13 cellular contexts compared by ENCODE assay signal in genomic region chr9:77725051-77725702, GRCh38.
"Had no signal": no experiment of that assay in that cellular context is flagged by ENCODE, and none has a peak within 500 bp of the region (broad histone marks: within the 10 kb centered on the region; RNA-seq: fewer than 3 reads in every experiment).

No MANE protein-coding gene starts in this region.

- H3K4me3 Mint-ChIP-seq: immature natural killer cell; natural killer cell; stimulated activated effector memory CD8-positive, alpha-beta T cell treated with anti-CD3 and anti-CD28 coated beads, Interleukin-12 subunit alpha, Interleukin-12 subunit beta, amount 100 ng/mL, for 72 hours had no signal

- ATAC-seq: natural killer cell, right cardiac atrium had no signal

- H3K36me3 Mint-ChIP-seq: natural killer cell had no signal

- DNase-seq: activated CD8-positive, alpha-beta memory T cell treated with anti-CD3 and anti-CD28 coated beads, Interleukin-2, amount 50 U/mL, for 48 hours; activated effector memory CD4-positive, alpha-beta T cell treated with anti-CD3 and anti-CD28 coated beads, Interleukin-2, amount 50 U/mL, for 16 hours; amygdala; immature natural killer cell; natural killer cell; occipital lobe; right cardiac atrium; SJCRH30; substantia nigra; T-helper 9 cell; trophoblast cell had no signal

- H3K27ac Mint-ChIP-seq: immature natural killer cell; natural killer cell; progenitor cell of endocrine pancreas; stimulated activated effector memory CD8-positive, alpha-beta T cell treated with anti-CD3 and anti-CD28 coated beads, Interleukin-12 subunit alpha, Interleukin-12 subunit beta, amount 100 ng/mL, for 72 hours had no signal

- H3K9me3 Mint-ChIP-seq: immature natural killer cell; stimulated activated effector memory CD8-positive, alpha-beta T cell treated with anti-CD3 and anti-CD28 coated beads, Interleukin-12 subunit alpha, Interleukin-12 subunit beta, amount 100 ng/mL, for 72 hours had no signal

- H3K27me3 Mint-ChIP-seq: progenitor cell of endocrine pancreas had no signal
